1 cellular context compared by ENCODE assay signal in the genomic region with DNA sequence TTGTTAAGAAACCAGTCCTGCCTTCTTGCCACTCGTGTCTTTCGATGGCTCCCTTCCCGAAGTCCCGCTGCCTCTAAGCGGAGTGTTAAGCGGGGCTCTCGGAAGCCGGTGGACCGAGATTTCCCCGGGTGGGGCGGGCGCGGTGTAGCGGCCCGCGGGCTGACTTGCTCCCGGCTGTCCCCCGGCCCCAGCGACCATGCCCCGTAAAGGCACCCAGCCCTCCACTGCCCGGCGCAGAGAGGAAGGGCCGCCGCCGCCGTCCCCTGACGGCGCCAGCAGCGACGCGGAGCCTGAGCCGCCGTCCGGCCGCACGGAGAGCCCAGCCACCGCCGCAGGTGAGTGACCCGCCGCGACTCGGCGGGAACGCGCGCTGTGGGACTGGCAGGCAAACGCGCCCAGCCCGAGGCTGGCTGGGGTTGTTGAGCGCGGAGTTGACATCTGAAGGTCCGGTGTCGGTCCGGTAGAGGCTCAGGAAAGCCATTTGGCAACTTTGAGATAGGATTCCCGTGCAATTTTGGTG.
TF ChIP-seq lines count a peak whose summit lies in the region.

No MANE protein-coding gene starts in this region.

TF ChIP-seq in K562, 482 proteins besides CTCF, POLR2A, EP300 and RAD21 (continued from another document):
- TF ChIP-seq PATZ1 (CRISPR knock-in tag; IDR thresholded peaks at IDR 0.05; ENCODE audit: borderline replicate concordance) (no peak), SIN3A (IDR thresholded peaks at IDR 0.05; ENCODE audit: borderline replicate concordance in 2 of 2, control insufficient read depth in 1 of 2, low read depth in 2 of 2, low read length in 2 of 2) (peak in 1 of 2 experiments; percentile 23; a peak in 1 of 4 replicates), GABPB2 (CRISPR knock-in tag; conservative IDR thresholded peaks at IDR 0.05) (no peak), TEAD1 (CRISPR knock-in tag; IDR thresholded peaks at IDR 0.05) (peak in 1 of 2 experiments; percentile 52; a peak in 1 of 4 replicates), ZBED1 (IDR thresholded peaks at IDR 0.05) (no peak), SMAD4 (CRISPR knock-in tag; conservative IDR thresholded peaks at IDR 0.05) (no peak), RBM14 (IDR thresholded peaks at IDR 0.05; ENCODE audit: borderline replicate concordance, insufficient read depth, low read depth, low read length) (no peak), MAFG (tag; conservative IDR thresholded peaks at IDR 0.05) (no peak), RBM17 (IDR thresholded peaks at IDR 0.05; ENCODE audit: borderline replicate concordance, low read depth, low read length) (no peak), HNRNPL (IDR thresholded peaks at IDR 0.05; ENCODE audit: low read depth, low read length) (no peak), THAP12 (CRISPR knock-in tag; IDR thresholded peaks at IDR 0.05) (no peak), SMAD3 (CRISPR knock-in tag; conservative IDR thresholded peaks at IDR 0.05) (no peak)
- TF ChIP-seq, protein P1, sequence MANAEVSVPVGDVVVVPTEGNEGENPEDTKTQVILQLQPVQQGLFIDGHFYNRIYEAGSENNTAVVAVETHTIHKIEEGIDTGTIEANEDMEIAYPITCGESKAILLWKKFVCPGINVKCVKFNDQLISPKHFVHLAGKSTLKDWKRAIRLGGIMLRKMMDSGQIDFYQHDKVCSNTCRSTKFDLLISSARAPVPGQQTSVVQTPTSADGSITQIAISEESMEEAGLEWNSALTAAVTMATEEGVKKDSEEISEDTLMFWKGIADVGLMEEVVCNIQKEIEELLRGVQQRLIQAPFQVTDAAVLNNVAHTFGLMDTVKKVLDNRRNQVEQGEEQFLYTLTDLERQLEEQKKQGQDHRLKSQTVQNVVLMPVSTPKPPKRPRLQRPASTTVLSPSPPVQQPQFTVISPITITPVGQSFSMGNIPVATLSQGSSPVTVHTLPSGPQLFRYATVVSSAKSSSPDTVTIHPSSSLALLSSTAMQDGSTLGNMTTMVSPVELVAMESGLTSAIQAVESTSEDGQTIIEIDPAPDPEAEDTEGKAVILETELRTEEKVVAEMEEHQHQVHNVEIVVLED (CRISPR knock-in tag; IDR thresholded peaks at IDR 0.05): no peak
- TF ChIP-seq, protein P2, sequence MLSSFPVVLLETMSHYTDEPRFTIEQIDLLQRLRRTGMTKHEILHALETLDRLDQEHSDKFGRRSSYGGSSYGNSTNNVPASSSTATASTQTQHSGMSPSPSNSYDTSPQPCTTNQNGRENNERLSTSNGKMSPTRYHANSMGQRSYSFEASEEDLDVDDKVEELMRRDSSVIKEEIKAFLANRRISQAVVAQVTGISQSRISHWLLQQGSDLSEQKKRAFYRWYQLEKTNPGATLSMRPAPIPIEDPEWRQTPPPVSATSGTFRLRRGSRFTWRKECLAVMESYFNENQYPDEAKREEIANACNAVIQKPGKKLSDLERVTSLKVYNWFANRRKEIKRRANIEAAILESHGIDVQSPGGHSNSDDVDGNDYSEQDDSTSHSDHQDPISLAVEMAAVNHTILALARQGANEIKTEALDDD (IDR thresholded peaks at IDR 0.05): no peak
- TF ChIP-seq, protein P3, sequence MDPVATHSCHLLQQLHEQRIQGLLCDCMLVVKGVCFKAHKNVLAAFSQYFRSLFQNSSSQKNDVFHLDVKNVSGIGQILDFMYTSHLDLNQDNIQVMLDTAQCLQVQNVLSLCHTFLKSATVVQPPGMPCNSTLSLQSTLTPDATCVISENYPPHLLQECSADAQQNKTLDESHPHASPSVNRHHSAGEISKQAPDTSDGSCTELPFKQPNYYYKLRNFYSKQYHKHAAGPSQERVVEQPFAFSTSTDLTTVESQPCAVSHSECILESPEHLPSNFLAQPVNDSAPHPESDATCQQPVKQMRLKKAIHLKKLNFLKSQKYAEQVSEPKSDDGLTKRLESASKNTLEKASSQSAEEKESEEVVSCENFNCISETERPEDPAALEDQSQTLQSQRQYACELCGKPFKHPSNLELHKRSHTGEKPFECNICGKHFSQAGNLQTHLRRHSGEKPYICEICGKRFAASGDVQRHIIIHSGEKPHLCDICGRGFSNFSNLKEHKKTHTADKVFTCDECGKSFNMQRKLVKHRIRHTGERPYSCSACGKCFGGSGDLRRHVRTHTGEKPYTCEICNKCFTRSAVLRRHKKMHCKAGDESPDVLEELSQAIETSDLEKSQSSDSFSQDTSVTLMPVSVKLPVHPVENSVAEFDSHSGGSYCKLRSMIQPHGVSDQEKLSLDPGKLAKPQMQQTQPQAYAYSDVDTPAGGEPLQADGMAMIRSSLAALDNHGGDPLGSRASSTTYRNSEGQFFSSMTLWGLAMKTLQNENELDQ (CRISPR knock-in tag; IDR thresholded peaks at IDR 0.05; ENCODE audit: borderline replicate concordance): no peak
